ENCODE assay signal across 1 cellular context in genomic region chr20:46363874-46364669, GRCh38.
A peak's percentile ranks its signal among the peaks of the same experiment; 100 is the strongest.
TF ChIP-seq lines count a peak whose summit lies in the region.

No MANE protein-coding gene starts in this region.

TF ChIP-seq in HepG2, 621 proteins besides CTCF, POLR2A, EP300 and RAD21 (continued from another document and continues in another):
- no peak; the same call in 1 of the 2 replicates for TF ChIP-seq AHDC1 (CRISPR knock-in tag; IDR thresholded peaks at IDR 0.05; ENCODE audit: borderline replicate concordance)
- TF ChIP-seq SIX4 (CRISPR knock-in tag; IDR thresholded peaks at IDR 0.05): peak; percentile 7
- peak; percentile 91 for TF ChIP-seq ZNF788 (CRISPR knock-in tag; IDR thresholded peaks at IDR 0.05; ENCODE audit: borderline replicate concordance)
- peak; percentile 90 for TF ChIP-seq KMT2B (CRISPR knock-in tag; IDR thresholded peaks at IDR 0.05)
- peak; percentile 94 for TF ChIP-seq ZNF563 (CRISPR knock-in tag; IDR thresholded peaks at IDR 0.05)
- TF ChIP-seq ZNF598 (CRISPR knock-in tag; IDR thresholded peaks at IDR 0.05; ENCODE audit: borderline replicate concordance): peak; percentile 99
- TF ChIP-seq AGO1 (IDR thresholded peaks at IDR 0.05; ENCODE audit: low read depth, low read length, poor library complexity, severe bottlenecking): peak; percentile 88
- TF ChIP-seq FOXO4 (CRISPR knock-in tag; conservative IDR thresholded peaks at IDR 0.05): peak; percentile 98; the same call in 1 of the 2 replicates
- TF ChIP-seq ZGPAT (CRISPR knock-in tag; IDR thresholded peaks at IDR 0.05): peak; percentile 100
- peak; percentile 81; the same call in 1 of the 2 replicates for TF ChIP-seq TMF1 (CRISPR knock-in tag; IDR thresholded peaks at IDR 0.05; ENCODE audit: low read depth)
- TF ChIP-seq ZNF780A (CRISPR knock-in tag; IDR thresholded peaks at IDR 0.05): peak; percentile 93
- peak; percentile 62; the same call in 1 of the 2 replicates for TF ChIP-seq GATA4 (IDR thresholded peaks at IDR 0.05; ENCODE audit: borderline replicate concordance, low read depth)
- TF ChIP-seq ZBTB14 (CRISPR knock-in tag; IDR thresholded peaks at IDR 0.05): no peak; the same call in 1 of the 2 replicates
- TF ChIP-seq ZNF101 (CRISPR knock-in tag; IDR thresholded peaks at IDR 0.05; ENCODE audit: borderline replicate concordance, low read depth): no peak
- TF ChIP-seq SRSF1 (optimal IDR thresholded peaks at IDR 0.05; ENCODE audit: low read depth, low read length): peak; percentile 97
- peak; percentile 92 for TF ChIP-seq ARNT2 (CRISPR knock-in tag; IDR thresholded peaks at IDR 0.05; ENCODE audit: low read depth)
- no peak for TF ChIP-seq ARNT (IDR thresholded peaks at IDR 0.05)
- TF ChIP-seq WIZ (CRISPR knock-in tag; IDR thresholded peaks at IDR 0.05): peak; percentile 35; the same call in 1 of the 2 replicates
- TF ChIP-seq ZNF619 (CRISPR knock-in tag; IDR thresholded peaks at IDR 0.05): no peak
- TF ChIP-seq FOXK1 (CRISPR knock-in tag; IDR thresholded peaks at IDR 0.05; ENCODE audit: borderline replicate concordance, low read depth): peak; percentile 98
- no peak for TF ChIP-seq PCBP2 (optimal IDR thresholded peaks at IDR 0.05; ENCODE audit: low read depth, low read length, poor library complexity, severe bottlenecking)
- peak; percentile 80; the same call in 1 of the 2 replicates for TF ChIP-seq TEAD2 (CRISPR knock-in tag; IDR thresholded peaks at IDR 0.05)
- 0 out of 2 replicates have a peak, but pooled peaks have one; percentile 38 for TF ChIP-seq ZNF512 (CRISPR knock-in tag; IDR thresholded peaks at IDR 0.05)
- peak; percentile 59; the same call in 1 of the 2 replicates for TF ChIP-seq ZFP36L1 (CRISPR knock-in tag; IDR thresholded peaks at IDR 0.05)
- TF ChIP-seq IKZF4 (CRISPR knock-in tag; IDR thresholded peaks at IDR 0.05; ENCODE audit: borderline replicate concordance, low read depth, not compliant biosample characterization): peak; percentile 94
- peak; percentile 82 for TF ChIP-seq ZSCAN25 (CRISPR knock-in tag; IDR thresholded peaks at IDR 0.05)
- TF ChIP-seq NFE2L2 (IDR thresholded peaks at IDR 0.05; ENCODE audit: low read length): no peak
- 0 out of 2 replicates have a peak, but pooled peaks have one; percentile 82 for TF ChIP-seq ZNF367 (CRISPR knock-in tag; IDR thresholded peaks at IDR 0.05; ENCODE audit: borderline replicate concordance)
- no peak for TF ChIP-seq ZNF34 (CRISPR knock-in tag; IDR thresholded peaks at IDR 0.05; ENCODE audit: borderline replicate concordance)
- TF ChIP-seq FIP1L1 (IDR thresholded peaks at IDR 0.05; ENCODE audit: borderline replicate concordance, insufficient read depth, low read depth, low read length): 0 out of 2 replicates have a peak, but pooled peaks have one; percentile 83
- peak; percentile 97 for TF ChIP-seq TGIF2 (CRISPR knock-in tag; IDR thresholded peaks at IDR 0.05)
- peak; percentile 65 for TF ChIP-seq ZNF264 (CRISPR knock-in tag; IDR thresholded peaks at IDR 0.05)
- TF ChIP-seq TERF1 (CRISPR knock-in tag; IDR thresholded peaks at IDR 0.05): peak; percentile 76; the same call in 1 of the 2 replicates
- peak; percentile 89 for TF ChIP-seq PHF5A (CRISPR knock-in tag; IDR thresholded peaks at IDR 0.05; ENCODE audit: low read depth, unreplicated experiment)
- TF ChIP-seq ISL2 (CRISPR knock-in tag; IDR thresholded peaks at IDR 0.05): peak; percentile 81; the same call in 1 of the 2 replicates
- TF ChIP-seq ZNF567 (CRISPR knock-in tag; IDR thresholded peaks at IDR 0.05; ENCODE audit: borderline replicate concordance): peak; percentile 99
- peak; percentile 69; the same call in 1 of the 2 replicates for TF ChIP-seq ZNF616 (CRISPR knock-in tag; IDR thresholded peaks at IDR 0.05; ENCODE audit: low read depth)
- TF ChIP-seq HOMEZ (CRISPR knock-in tag; IDR thresholded peaks at IDR 0.05; ENCODE audit: low read depth): no peak; the same call in 1 of the 2 replicates
- TF ChIP-seq ZNF570 (CRISPR knock-in tag; IDR thresholded peaks at IDR 0.05; ENCODE audit: borderline replicate concordance): no peak
- peak; percentile 62 for TF ChIP-seq RXRB (CRISPR knock-in tag; IDR thresholded peaks at IDR 0.05; ENCODE audit: borderline replicate concordance)
- peak; percentile 69 for TF ChIP-seq SOX5 (CRISPR knock-in tag; IDR thresholded peaks at IDR 0.05; ENCODE audit: borderline replicate concordance)
- peak; percentile 80; the same call in 1 of the 2 replicates for TF ChIP-seq ATF5 (CRISPR knock-in tag; IDR thresholded peaks at IDR 0.05; ENCODE audit: low read depth)
- peak; percentile 83; the same call in 1 of the 2 replicates for TF ChIP-seq ZNF260 (CRISPR knock-in tag; IDR thresholded peaks at IDR 0.05; ENCODE audit: borderline replicate concordance, low read depth)
